Comparison of ENCODE assay signal across 2 cellular contexts in genomic region chr2:64646007-64646880, GRCh38.
TF ChIP-seq lines count a peak whose summit lies in the region.

No MANE protein-coding gene starts in this region.

TF ChIP-seq in IMR-90, 13 proteins besides CTCF, POLR2A, EP300 and RAD21 (continued from another document):
- no peak for TF ChIP-seq MAFK (IDR thresholded peaks at IDR 0.05; ENCODE audit: low read depth, low read length)
- peak; percentile 96 for TF ChIP-seq SMC3 (IDR thresholded peaks at IDR 0.05; ENCODE audit: low read depth, low read length)
- no peak for TF ChIP-seq BHLHE40 (IDR thresholded peaks at IDR 0.05; ENCODE audit: low read depth, low read length)

TF ChIP-seq in neural cell, 6 proteins besides CTCF, POLR2A, EP300 and RAD21:
- TF ChIP-seq REST (IDR thresholded peaks at IDR 0.05; ENCODE audit: borderline replicate concordance) (no peak), SMC3 (conservative IDR thresholded peaks at IDR 0.05; ENCODE audit: poor library complexity) (peak; percentile 90)
